Comparison of ENCODE assay signal across 18 cellular contexts in the genomic region with DNA sequence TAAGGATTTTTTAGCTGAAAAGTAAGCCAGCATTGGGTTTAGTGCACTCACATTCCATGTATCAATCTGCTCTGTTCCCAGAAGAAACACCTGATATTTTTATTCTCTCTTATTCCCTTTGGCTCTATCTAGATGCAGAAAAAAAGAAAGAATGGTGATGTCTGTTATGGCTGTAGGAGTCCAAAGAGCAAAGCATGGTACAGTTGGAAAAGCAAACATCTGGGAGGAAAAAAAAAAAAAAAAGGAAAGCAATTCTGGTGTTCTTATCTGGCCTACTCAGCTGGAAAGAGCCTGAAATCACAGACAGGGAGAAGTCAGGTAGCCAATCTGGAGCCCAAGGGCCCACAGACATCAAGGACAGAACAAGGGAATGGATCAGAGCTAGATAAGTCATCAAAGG.
"Had no signal": no experiment of that assay in that cellular context is flagged by ENCODE, and none has a peak within 500 bp of the region (broad histone marks: within the 10 kb centered on the region; RNA-seq: fewer than 3 reads in every experiment).

No MANE protein-coding gene starts in this region.

- H3K27ac Mint-ChIP-seq: memory B cell had no signal

- H3K4me1 Mint-ChIP-seq: memory B cell, naive B cell had no signal

- H3K4me3 ChIP-seq: dorsolateral prefrontal cortex, heart right ventricle, left lung, lower lobe of right lung, right atrium auricular region, sigmoid colon, skin epidermis had no signal

- H3K9me3 Mint-ChIP-seq: memory B cell had no signal

- H3K9me3 ChIP-seq: left lung, lower lobe of right lung, right atrium auricular region, sigmoid colon had no signal

- ATAC-seq: esophagus mucosa, left lung, lower lobe of right lung had no signal

- H3K27me3 ChIP-seq: dorsolateral prefrontal cortex, heart right ventricle, left lung, right atrium auricular region, sigmoid colon had no signal

- H3K4me1 ChIP-seq: left lung, lower lobe of right lung, right atrium auricular region, sigmoid colon had no signal

- H3K4me3 Mint-ChIP-seq: memory B cell, naive B cell, nephron progenitor cell had no signal

- H3K36me3 ChIP-seq: heart right ventricle, left lung, lower lobe of right lung, right atrium auricular region, sigmoid colon had no signal

- DNase-seq: cortex of kidney; dorsolateral prefrontal cortex; effector CD8-positive, alpha-beta T cell; heart right ventricle; islet precursor cell; left lung; lower lobe of right lung; midbrain; naive B cell; nephron progenitor cell; sigmoid colon; stimulated activated CD4-positive, alpha-beta T cell treated with anti-CD3 and anti-CD28 coated beads, Interleukin-12 subunit alpha, Interleukin-12 subunit beta, amount 100 ng/mL, for 4 hours; stimulated activated naive CD4-positive, alpha-beta T cell treated with Interleukin-2 at 50 U/mL for 16 hours; trophoblast cell had no signal

- H3K27ac ChIP-seq: dorsolateral prefrontal cortex, heart right ventricle, left lung, lower lobe of right lung, right atrium auricular region, sigmoid colon, skin epidermis had no signal
